ENCODE assay signal across 2 cellular contexts in genomic region chr2:198698230-198698629, GRCh38.
A peak's percentile ranks its signal among the peaks of the same experiment; 100 is the strongest.
TF ChIP-seq lines count a peak whose summit lies in the region.

No MANE protein-coding gene starts in this region.

TF ChIP-seq in GM23338, 12 proteins besides CTCF, POLR2A, EP300 and RAD21:
- TF ChIP-seq ZNF462 (CRISPR knock-in tag; IDR thresholded peaks at IDR 0.05) (no peak), STAT1 (IDR thresholded peaks at IDR 0.05; ENCODE audit: unreplicated experiment) (no peak), EZH2 (IDR thresholded peaks at IDR 0.05; ENCODE audit: low read depth, unreplicated experiment) (no peak), POLR2AphosphoS5 (IDR thresholded peaks at IDR 0.05; ENCODE audit: low read depth) (no peak), EZH2phosphoT487 (IDR thresholded peaks at IDR 0.05; ENCODE audit: unreplicated experiment) (no peak), ETS1 (IDR thresholded peaks at IDR 0.05) (no peak), REST (IDR thresholded peaks at IDR 0.05; ENCODE audit: unreplicated experiment) (no peak)
TF ChIP-seq in GM23338: peak in this region for 0.

TF ChIP-seq in GM12878, 131 proteins besides CTCF, POLR2A, EP300 and RAD21:
- TF ChIP-seq MTA2 (IDR thresholded peaks at IDR 0.05; ENCODE audit: low read depth), result peak; percentile 30; the same call in 1 of the 2 replicates
- TF ChIP-seq NRF1 (conservative IDR thresholded peaks at IDR 0.05; ENCODE audit: low read depth, low read length), result no peak
- peak; percentile 74 for TF ChIP-seq MLLT1 (IDR thresholded peaks at IDR 0.05)
- TF ChIP-seq CHD4 (IDR thresholded peaks at IDR 0.05), result no peak
- TF ChIP-seq LARP7 (IDR thresholded peaks at IDR 0.05), result no peak
- TF ChIP-seq ZBTB33 (IDR thresholded peaks at IDR 0.05), result no peak
- peak; percentile 62 for TF ChIP-seq NBN (IDR thresholded peaks at IDR 0.05)
- TF ChIP-seq EZH2 (IDR thresholded peaks at IDR 0.05; ENCODE audit: borderline replicate concordance, control insufficient read depth, low read depth, low read length), result no peak
